In genomic region chr14:54882521-54882920, GRCh38 we compare ENCODE assay signal across 12 cellular contexts. TPM values are rescaled to one million over a fixed set of nuclear protein-coding genes. Genes with fewer than 3 reads are reported as not detected.
DNase-seq lines count a peak whose midpoint lies in the region; ATAC-seq and TF ChIP-seq lines count a peak whose summit lies in the region.
"Had no signal": no experiment of that assay in that cellular context is flagged by ENCODE, and none has a peak within 500 bp of the region (broad histone marks: within the 10 kb centered on the region; RNA-seq: fewer than 3 reads in every experiment).

No MANE protein-coding gene starts in this region.

- no peaks in the 10 kb centered on the region for H3K27me3 ChIP-seq in DND-41 (ENCODE audit: insufficient read depth, low read length, poor library complexity)
- H3K27me3 ChIP-seq in OCI-LY1 (ENCODE audit: insufficient read depth, low read length) = no peaks in the 10 kb centered on the region
- no peaks in the 10 kb centered on the region for H3K27me3 ChIP-seq in effector memory CD4-positive, alpha-beta T cell (replicated peaks; ENCODE audit: control insufficient read depth, insufficient read depth, low read length, poor library complexity, severe bottlenecking)
- no peaks in the 10 kb centered on the region for H3K27me3 ChIP-seq in psoas muscle (ENCODE audit: insufficient read depth in 3 of 3, low read length in 2 of 3)
- H3K27me3 ChIP-seq in thyroid gland = no peaks in the 10 kb centered on the region

- H3K9ac ChIP-seq in DND-41 (ENCODE audit: low read depth, low read length) = peak overlapping the region; percentile 54
- H3K9ac ChIP-seq in OCI-LY1 (ENCODE audit: low read length) = no peak overlapping the region

- no peaks in the 10 kb centered on the region for H3F3A ChIP-seq in OCI-LY1 (ENCODE audit: insufficient read depth, low read length)

- H3K79me2 ChIP-seq in DND-41 (ENCODE audit: insufficient read depth, low read length) (peaks cover 24% of the 10 kb centered on the region), OCI-LY1 (ENCODE audit: insufficient read depth, low read length) (no peaks in the 10 kb centered on the region)

- H3K4me2 ChIP-seq in DND-41 (ENCODE audit: insufficient read depth, low read length) = peak overlapping the region; percentile 74
- no peak overlapping the region for H3K4me2 ChIP-seq in OCI-LY1 (ENCODE audit: low read length)

- H3K9me2 ChIP-seq in OCI-LY1 (ENCODE audit: low read depth, low read length) = no peaks in the 10 kb centered on the region

- H4K20me1 ChIP-seq in DND-41 (ENCODE audit: insufficient read depth, low read length) = no peaks in the 10 kb centered on the region
- no peaks in the 10 kb centered on the region for H4K20me1 ChIP-seq in OCI-LY1 (ENCODE audit: insufficient read depth, low read length)

- H3K9me3 ChIP-seq in DND-41 (ENCODE audit: insufficient read depth, low read length, severe bottlenecking) (no peaks in the 10 kb centered on the region), OCI-LY1 (ENCODE audit: low read length) (no peaks in the 10 kb centered on the region), psoas muscle (no peaks in the 10 kb centered on the region), thyroid gland (no peaks in the 10 kb centered on the region)
- H3K9me3 ChIP-seq in effector memory CD4-positive, alpha-beta T cell (ENCODE audit: control insufficient read depth, low read length) = no peaks in the 10 kb centered on the region

- H3K36me3 ChIP-seq in DND-41 (ENCODE audit: insufficient read depth, low read length) (no peaks in the 10 kb centered on the region), OCI-LY1 (ENCODE audit: insufficient read depth, low read length) (no peaks in the 10 kb centered on the region), psoas muscle (ENCODE audit: insufficient read depth in 1 of 2, low read depth in 1 of 2) (no peaks in the 10 kb centered on the region), thyroid gland (no peaks in the 10 kb centered on the region)
- H3K36me3 ChIP-seq in effector memory CD4-positive, alpha-beta T cell (ENCODE audit: control insufficient read depth, insufficient read depth, low read length) = no peaks in the 10 kb centered on the region

- peak overlapping the region; percentile 88 for H3K27ac ChIP-seq in DND-41 (ENCODE audit: low read length)
- H3K27ac ChIP-seq in OCI-LY1 (ENCODE audit: low read depth, low read length, poor library complexity, severe bottlenecking) = no peak overlapping the region
- peak overlapping the region; percentile 63 for H3K27ac ChIP-seq in effector memory CD4-positive, alpha-beta T cell (ENCODE audit: insufficient read depth, low read length, poor library complexity, severe bottlenecking)
- peak overlapping the region; percentile 51 for H3K27ac ChIP-seq in psoas muscle
- peak overlapping the region in 1 of 3 donors; percentile 8 for H3K27ac ChIP-seq in thyroid gland

- peak overlapping the region in 1 of 2 experiments; percentile 61; a peak in 2 of 4 replicates for H3K4me3 ChIP-seq in DND-41 (ENCODE audit: low read depth in 1 of 2, low read length in 2 of 2)
- H3K4me3 ChIP-seq in OCI-LY1 (ENCODE audit: low read depth, low read length, poor library complexity, severe bottlenecking) = peak overlapping the region; percentile 55
- H3K4me3 ChIP-seq in effector memory CD4-positive, alpha-beta T cell (ENCODE audit: insufficient read depth, low read depth, low read length, poor library complexity, severe bottlenecking) = no peak overlapping the region
- H3K4me3 ChIP-seq in psoas muscle = peak overlapping the region; percentile 62
- H3K4me3 ChIP-seq in thyroid gland (replicated peaks in 1 of 3) = no peak overlapping the region

- WGBS in psoas muscle, 3 donors = 62 to 85% (median 65%) methylated on average over 6 of the region's 6 CpGs
- WGBS in thyroid gland, 2 donors = 84 to 88% methylated on average over 6 of the region's 6 CpGs

- intact Hi-C loops in psoas muscle (cut with DNase I) (no loop called here), thyroid gland (cut with DNase I) (no loop called here)

- TF ChIP-seq POLR2A in thyroid gland (IDR thresholded peaks at IDR 0.05) = no peak

- DNase-seq in DND-41 (no peak), psoas muscle (no peak), thyroid gland (no peak), foreskin melanocyte (no peak)
- DNase-seq in effector memory CD4-positive, alpha-beta T cell = no peak
- no peak for DNase-seq in stimulated activated CD4-positive, alpha-beta T cell treated with anti-CD3 and anti-CD28 coated beads, Interleukin-12 subunit alpha, Interleukin-12 subunit beta, amount 100 ng/mL, for 4 hours
- DNase-seq: kidney, NCI-H2029, right cardiac atrium, SHP77 had no signal

- H3K4me1 ChIP-seq in DND-41 (ENCODE audit: insufficient read depth, low read length) (peaks cover 26% of the 10 kb centered on the region), OCI-LY1 (ENCODE audit: insufficient read depth, low read length, severe bottlenecking) (peaks cover 33% of the 10 kb centered on the region), psoas muscle (peaks cover 12% of the 10 kb centered on the region), thyroid gland (peaks cover 3 to 4% of the 10 kb centered on the region in 2 donors)
- peaks cover 7% of the 10 kb centered on the region for H3K4me1 ChIP-seq in effector memory CD4-positive, alpha-beta T cell (ENCODE audit: control insufficient read depth, insufficient read depth, low read length, poor library complexity, severe bottlenecking)

- TF ChIP-seq CTCF in DND-41 (IDR thresholded peaks at IDR 0.05; ENCODE audit: borderline replicate concordance, extremely low read depth, low read length, poor library complexity, severe bottlenecking) (no peak), OCI-LY1 (IDR thresholded peaks at IDR 0.05; ENCODE audit: low read length) (no peak), psoas muscle (IDR thresholded peaks at IDR 0.05) (no peak), thyroid gland (IDR thresholded peaks at IDR 0.05) (no peak)

- ATAC-seq in DND-41 (ENCODE audit: insufficient read depth, low read depth) (no peak), psoas muscle (peak in 1 of 4 donors; percentile 33), HG03108 (IDR thresholded peaks at IDR 0.05; ENCODE audit: unreplicated experiment) (no peak)

- H2AFZ ChIP-seq in DND-41 (ENCODE audit: low read depth, low read length) (peak overlapping the region; percentile 85), OCI-LY1 (ENCODE audit: low read length) (no peak overlapping the region)

RNA-seq across cellular contexts. Expression of gene GCH1, which starts 20.1 kb away (rescaled TPM):
- total RNA-seq in psoas muscle (1 to 10 TPM in 3 of 4 donors, under 1 TPM in 1; 0.65 to 1.4 (median 1.2) TPM), thyroid gland (1 to 10 TPM; 5.2 to 7.8 (median 7.4) TPM)
- 1 to 10 TPM in 2 of 3 donors, under 1 TPM in 1; 0.91 to 1.2 (median 1.0) TPM for polyA plus RNA-seq in psoas muscle

Comparison
In these comparisons a context has a peak if more than half of its experiments do, and no peak if none do; other contexts are left out.
1. H3K4me3 ChIP-seq: peak in OCI-LY1 (single experiment) and psoas muscle (single experiment); none in effector memory CD4-positive, alpha-beta T cell (single experiment) and thyroid gland (0 of 3).